Comparison of ENCODE assay signal across 7 cellular contexts in the genomic region with DNA sequence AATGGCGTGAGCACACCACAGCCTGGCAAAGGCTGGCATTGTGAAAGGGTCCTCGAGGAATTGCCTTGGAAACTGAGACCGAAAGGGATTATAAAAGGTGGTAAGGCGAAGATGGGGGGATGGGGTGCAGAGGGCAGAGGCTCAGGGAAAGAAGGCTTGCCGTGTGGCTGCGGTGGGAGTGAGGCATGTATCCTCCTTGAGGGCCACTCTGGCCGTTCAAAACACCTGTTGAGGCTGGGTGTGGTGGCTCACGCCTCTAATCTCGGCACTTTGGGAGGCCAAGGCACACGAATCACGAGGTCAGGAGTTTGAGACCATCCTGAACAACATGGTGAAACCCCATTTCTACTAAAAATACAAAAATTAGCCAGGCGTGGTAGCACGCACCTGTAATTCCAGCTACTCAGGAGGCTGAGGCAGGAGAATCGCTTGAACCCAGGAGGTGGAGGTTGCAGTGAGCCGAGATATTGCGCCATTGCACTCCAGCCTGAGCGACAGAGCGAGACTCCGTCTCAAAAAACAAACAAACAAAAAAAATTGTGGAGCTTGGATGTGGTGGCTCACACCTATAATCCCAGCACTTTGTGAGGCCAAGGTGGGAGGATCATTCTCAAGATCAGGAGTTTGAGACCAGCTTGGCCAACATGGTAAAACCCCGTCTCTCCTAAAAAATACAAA. TPM values are rescaled to one million over a fixed set of nuclear protein-coding genes. Genes with fewer than 3 reads are reported as not detected.
"Had no signal": no experiment of that assay in that cellular context is flagged by ENCODE, and none has a peak within 500 bp of the region (broad histone marks: within the 10 kb centered on the region; RNA-seq: fewer than 3 reads in every experiment).

No MANE protein-coding gene starts in this region.

RNA-seq across cellular contexts. Expression of a gene that starts 1.4 kb away (rescaled TPM):
- total RNA-seq: naive thymus-derived CD8-positive, alpha-beta T cell; natural killer cell treated with Interleukin-12 subunit alpha and Interleukin-12 subunit beta and Interleukin-15 and Interleukin-18, amount 100 ng/mL, for 72 hours; neural crest cell; osteocyte; pulmonary artery endothelial cell; sciatic nerve; spleen had no signal
- polyA plus RNA-seq: naive thymus-derived CD8-positive, alpha-beta T cell had no signal
